Comparison of ENCODE assay signal across 18 cellular contexts in the genomic region with DNA sequence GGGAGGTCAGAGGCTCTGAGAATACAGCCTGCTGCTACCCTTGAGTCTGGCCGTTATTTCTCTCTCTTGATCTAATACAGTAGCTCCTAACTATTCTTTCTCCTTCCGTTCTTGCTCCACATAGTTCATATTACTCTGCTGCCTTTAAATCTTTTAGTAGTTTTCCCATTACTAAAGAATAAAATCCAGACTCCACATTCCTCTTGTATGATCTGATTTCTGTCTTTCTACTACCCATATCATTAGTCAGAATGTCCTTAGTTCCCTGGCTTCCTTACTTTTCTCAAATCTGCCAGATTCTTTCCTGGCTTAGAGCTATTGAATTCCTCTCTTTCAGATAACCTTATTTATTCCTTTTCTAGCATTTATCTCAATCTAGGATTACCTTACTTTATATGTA. TPM values are rescaled to one million over a fixed set of nuclear protein-coding genes. Genes with fewer than 3 reads are reported as not detected.
A peak's percentile ranks its signal among the peaks of the same experiment; 100 is the strongest.
DNase-seq lines count a peak whose midpoint lies in the region; ATAC-seq and TF ChIP-seq lines count a peak whose summit lies in the region.
"Had no signal": no experiment of that assay in that cellular context is flagged by ENCODE, and none has a peak within 500 bp of the region (broad histone marks: within the 10 kb centered on the region; RNA-seq: fewer than 3 reads in every experiment).

No MANE protein-coding gene starts in this region.

- H2AK5ac ChIP-seq in mesenchymal stem cell (ENCODE audit: low read length, severe bottlenecking) = no peak overlapping the region

- peaks cover 26% of the 10 kb centered on the region for H3K79me1 ChIP-seq in mesenchymal stem cell (replicated peaks; ENCODE audit: low read length, poor library complexity, severe bottlenecking)

- H3K4ac ChIP-seq in mesenchymal stem cell (ENCODE audit: low read depth in 1 of 2, low read length in 2 of 2) = no peak overlapping the region

- H2AFZ ChIP-seq in mesenchymal stem cell (ENCODE audit: low read depth, low read length) = no peak overlapping the region

- no peaks in the 10 kb centered on the region for H3K27me3 ChIP-seq in mesenchymal stem cell (ENCODE audit: control insufficient read depth in 1 of 2, insufficient read depth in 1 of 2, low read length in 2 of 2)
- H3K27me3 ChIP-seq: uterus had no signal

- peak overlapping the region; percentile 24 for H3K27ac Mint-ChIP-seq in activated naive CD4-positive, alpha-beta T cell treated with anti-CD3 and anti-CD28 coated beads, Interleukin-2, amount 50 U/mL, for 24 hours
- peak overlapping the region; percentile 84 for H3K27ac Mint-ChIP-seq in chondrocyte (ENCODE audit: unreplicated experiment)
- H3K27ac Mint-ChIP-seq: activated CD4-positive, alpha-beta T cell treated with anti-CD3 and anti-CD28 coated beads for 36 hours; activated naive CD8-positive, alpha-beta T cell treated with anti-CD3 and anti-CD28 coated beads for 36 hours; T-cell had no signal

- peak overlapping the region; percentile 35 for H3K9ac ChIP-seq in mesenchymal stem cell (ENCODE audit: low read length)

- no peaks in the 10 kb centered on the region for H3K9me3 Mint-ChIP-seq in activated naive CD4-positive, alpha-beta T cell treated with anti-CD3 and anti-CD28 coated beads, Interleukin-2, amount 50 U/mL, for 24 hours
- H3K9me3 Mint-ChIP-seq in chondrocyte (ENCODE audit: low read depth) = no peaks in the 10 kb centered on the region
- H3K9me3 Mint-ChIP-seq: activated naive CD8-positive, alpha-beta T cell treated with anti-CD3 and anti-CD28 coated beads for 36 hours; T-cell had no signal

- 99% methylated on average over 2 of the region's 2 CpGs for WGBS in mesenchymal stem cell

- H3K4me3 Mint-ChIP-seq in activated naive CD4-positive, alpha-beta T cell treated with anti-CD3 and anti-CD28 coated beads, Interleukin-2, amount 50 U/mL, for 24 hours = no peak overlapping the region
- no peak overlapping the region for H3K4me3 Mint-ChIP-seq in chondrocyte (ENCODE audit: unreplicated experiment)
- H3K4me3 Mint-ChIP-seq: activated CD4-positive, alpha-beta T cell treated with anti-CD3 and anti-CD28 coated beads for 36 hours; activated naive CD8-positive, alpha-beta T cell treated with anti-CD3 and anti-CD28 coated beads for 36 hours; T-cell had no signal

- ATAC-seq in GM18498 (IDR thresholded peaks at IDR 0.05; ENCODE audit: unreplicated experiment) = no peak
- ATAC-seq: activated CD4-positive, alpha-beta T cell treated with anti-CD3 and anti-CD28 coated beads for 36 hours; T-cell had no signal

- no peak overlapping the region for H4K8ac ChIP-seq in mesenchymal stem cell (ENCODE audit: low read length)

- H2BK5ac ChIP-seq in mesenchymal stem cell (ENCODE audit: low read depth, low read length, poor library complexity, severe bottlenecking) = no peak overlapping the region

- no peak overlapping the region for H3K23ac ChIP-seq in mesenchymal stem cell (ENCODE audit: low read length in 2 of 2)

- no peaks in the 10 kb centered on the region for H3K4me1 ChIP-seq in mesenchymal stem cell (ENCODE audit: control insufficient read depth, insufficient read depth, low read depth, low read length)
- H3K4me1 ChIP-seq: uterus had no signal

- no peak overlapping the region for H3K18ac ChIP-seq in mesenchymal stem cell (ENCODE audit: low read depth in 1 of 2, low read length in 2 of 2)

- H2BK12ac ChIP-seq in mesenchymal stem cell (ENCODE audit: low read length in 2 of 2) = no peak overlapping the region

- no peaks in the 10 kb centered on the region for H3K9me3 ChIP-seq in mesenchymal stem cell (ENCODE audit: control insufficient read depth, low read length)
- H3K9me3 ChIP-seq: uterus had no signal

- H4K91ac ChIP-seq in mesenchymal stem cell (ENCODE audit: low read length) = no peak overlapping the region

- H2BK120ac ChIP-seq in mesenchymal stem cell (ENCODE audit: low read depth, low read length) = no peak overlapping the region

- no peak overlapping the region for H3K4me3 ChIP-seq in mesenchymal stem cell (ENCODE audit: insufficient read depth in 1 of 2, low read depth in 1 of 2, low read length in 2 of 2)
- H3K4me3 ChIP-seq: uterus had no signal

- no peak overlapping the region for H2BK15ac ChIP-seq in mesenchymal stem cell (ENCODE audit: low read depth, poor library complexity, severe bottlenecking)

- DNase-seq in activated naive CD4-positive, alpha-beta T cell (lab: John Stamatoyannopoulos, UW) = no peak
- DNase-seq in HCEC 1CT = peak; percentile 59
- DNase-seq in chondrocyte (ENCODE audit: low spot score) = no peak
- no peak for DNase-seq in mesenchymal stem cell
- DNase-seq in NCI-H146 (lab: John Stamatoyannopoulos, UW) = no peak
- DNase-seq in COR-L47 (lab: John Stamatoyannopoulos, UW) = no peak
- DNase-seq: activated CD4-positive, alpha-beta T cell treated with anti-CD3 and anti-CD28 coated beads for 36 hours; activated naive CD8-positive, alpha-beta T cell treated with anti-CD3 and anti-CD28 coated beads for 36 hours; C1 segment of cervical spinal cord; caudate nucleus; erythroblast; NCI-H1417; NCI-H526; T-cell; uterus had no signal

- H3K27ac ChIP-seq in mesenchymal stem cell (ENCODE audit: low read length, poor library complexity, severe bottlenecking) = no peak overlapping the region
- H3K27ac ChIP-seq: 22Rv1, uterus had no signal

- peaks cover 19% of the 10 kb centered on the region for H3K36me3 Mint-ChIP-seq in activated naive CD4-positive, alpha-beta T cell treated with anti-CD3 and anti-CD28 coated beads, Interleukin-2, amount 50 U/mL, for 24 hours
- peaks cover 38% of the 10 kb centered on the region for H3K36me3 Mint-ChIP-seq in chondrocyte (ENCODE audit: low read depth)

- no peak for TF ChIP-seq CTCF in chondrocyte (IDR thresholded peaks at IDR 0.05)

- H3K4me1 Mint-ChIP-seq in activated naive CD4-positive, alpha-beta T cell treated with anti-CD3 and anti-CD28 coated beads, Interleukin-2, amount 50 U/mL, for 24 hours = peaks cover 6% of the 10 kb centered on the region
- H3K4me1 Mint-ChIP-seq in chondrocyte (ENCODE audit: low read depth) = peaks cover 6% of the 10 kb centered on the region
- H3K4me1 Mint-ChIP-seq: activated CD4-positive, alpha-beta T cell treated with anti-CD3 and anti-CD28 coated beads for 36 hours; activated naive CD8-positive, alpha-beta T cell treated with anti-CD3 and anti-CD28 coated beads for 36 hours had no signal

- no peak overlapping the region for H3K4me2 ChIP-seq in mesenchymal stem cell (ENCODE audit: low read length, poor library complexity, severe bottlenecking)

- H3K27me3 Mint-ChIP-seq in activated naive CD4-positive, alpha-beta T cell treated with anti-CD3 and anti-CD28 coated beads, Interleukin-2, amount 50 U/mL, for 24 hours = no peaks in the 10 kb centered on the region
- H3K27me3 Mint-ChIP-seq in chondrocyte (ENCODE audit: low read depth) = no peaks in the 10 kb centered on the region
- H3K27me3 Mint-ChIP-seq: activated CD4-positive, alpha-beta T cell treated with anti-CD3 and anti-CD28 coated beads for 36 hours; activated naive CD8-positive, alpha-beta T cell treated with anti-CD3 and anti-CD28 coated beads for 36 hours; T-cell had no signal

- H3K14ac ChIP-seq in mesenchymal stem cell (ENCODE audit: low read length in 2 of 2) = no peak overlapping the region

- peaks cover 27 to 84% of the 10 kb centered on the region in 2 experiments for H3K36me3 ChIP-seq in mesenchymal stem cell (ENCODE audit: control insufficient read depth in 1 of 2, insufficient read depth in 2 of 2, low read depth in 1 of 2, low read length in 2 of 2)
- H3K36me3 ChIP-seq: uterus had no signal

RNA-seq across cellular contexts. Expression of a gene that starts 40.0 kb away (rescaled TPM):
- total RNA-seq in chondrocyte = 143 to 197 TPM (median 149 TPM) in 3 replicates
- polyA plus RNA-seq in mesenchymal stem cell (2013, experiment 1 of 2) = 39.0 TPM
- polyA plus RNA-seq in mesenchymal stem cell (2013, experiment 2 of 2) = 39.1 TPM

RNA-seq across cellular contexts. Expression of a gene that starts 48.2 kb away (rescaled TPM):
- 0.37 to 0.64 TPM (median 0.39 TPM) in 3 replicates for total RNA-seq in chondrocyte
- polyA plus RNA-seq in mesenchymal stem cell (2013, experiment 1 of 2) = 0.43 TPM
- polyA plus RNA-seq in mesenchymal stem cell (2013, experiment 2 of 2) = 0.29 TPM
- total RNA-seq: activated naive CD8-positive, alpha-beta T cell treated with anti-CD3 and anti-CD28 coated beads for 36 hours had no signal
